In genomic region chr5:146130440-146131045, GRCh38 we compare ENCODE assay signal across 9 cellular contexts. TPM values are rescaled to one million over a fixed set of nuclear protein-coding genes. Genes with fewer than 3 reads are reported as not detected.
DNase-seq lines count a peak whose midpoint lies in the region; ATAC-seq and TF ChIP-seq lines count a peak whose summit lies in the region.
"Had no signal": no experiment of that assay in that cellular context is flagged by ENCODE, and none has a peak within 500 bp of the region (broad histone marks: within the 10 kb centered on the region; RNA-seq: fewer than 3 reads in every experiment).

No MANE protein-coding gene starts in this region.

- CTCF ChIA-PET in activated CD4-positive, alpha-beta memory T cell treated with anti-CD3 and anti-CD28 coated beads, Interleukin-2, amount 10 ng/mL, durations not matched to agents 7 days and 5 days (lab: Charles Lee) = interaction anchor here (0.6 to 3.3 kb wide), 16 partner anchors 10 to 1927 kb away, joined by 3 to 13 read pairs (median 4); no protein-coding TSS in a partner anchor

- POLR2A ChIA-PET in activated CD4-positive, alpha-beta memory T cell treated with anti-CD3 and anti-CD28 coated beads, Interleukin-2, amount 10 ng/mL, durations not matched to agents 7 days and 5 days (lab: Charles Lee) = no interaction called here

- peaks cover 72 to 83% of the 10 kb centered on the region in 2 donors for H3K36me3 Mint-ChIP-seq in CD14-positive monocyte
- H3K36me3 Mint-ChIP-seq in activated CD4-positive, alpha-beta memory T cell treated with anti-CD3 and anti-CD28 coated beads, Interleukin-2, amount 10 ng/mL, durations not matched to agents 7 days and 5 days (ENCODE audit: low read depth) = peaks cover 55% of the 10 kb centered on the region

- no peaks in the 10 kb centered on the region for H3K9me3 Mint-ChIP-seq in CD14-positive monocyte
- no peaks in the 10 kb centered on the region for H3K9me3 Mint-ChIP-seq in activated CD4-positive, alpha-beta memory T cell treated with anti-CD3 and anti-CD28 coated beads, Interleukin-2, amount 10 ng/mL, durations not matched to agents 7 days and 5 days

- H3K9me3 ChIP-seq in lower lobe of right lung = no peaks in the 10 kb centered on the region

- H3K4me1 Mint-ChIP-seq in CD14-positive monocyte = no peaks in the 10 kb centered on the region
- H3K4me1 Mint-ChIP-seq in activated CD4-positive, alpha-beta memory T cell treated with anti-CD3 and anti-CD28 coated beads, Interleukin-2, amount 10 ng/mL, durations not matched to agents 7 days and 5 days = no peaks in the 10 kb centered on the region

- in situ Hi-C loops in astrocyte of the spinal cord (cut with HindIII; ENCODE audit: low sequenced_read_pairs) = no loop called here

- H3K4me3 ChIP-seq in HFF-Myc (replicated peaks; ENCODE audit: low read depth, low read length) = no peak overlapping the region
- no peak overlapping the region for H3K4me3 ChIP-seq in astrocyte of the spinal cord (ENCODE audit: low read depth, low read length)
- H3K4me3 ChIP-seq in lower lobe of right lung = no peak overlapping the region

- H3K4me1 ChIP-seq in lower lobe of right lung = no peaks in the 10 kb centered on the region

- DNase-seq in CD14-positive monocyte (ENCODE audit: low spot score) (no peak), HFF-Myc (ENCODE audit: extremely low read depth, low read depth) (no peak), astrocyte of the spinal cord (ENCODE audit: low read depth, low spot score) (peak; percentile 31), lower lobe of right lung (no peak), NCI-H1417 treated with DMSO at 0.1 percent for 48 hours (lab: John Stamatoyannopoulos, UW) (no peak)
- DNase-seq in activated CD4-positive, alpha-beta memory T cell treated with anti-CD3 and anti-CD28 coated beads, Interleukin-2, amount 10 ng/mL, durations not matched to agents 7 days and 5 days = no peak

- intact Hi-C loops in CD14-positive monocyte (cut with micrococcal nuclease) = no loop called here
- intact Hi-C loops in lower lobe of right lung (cut with DNase I) = no loop called here

- H3K36me3 ChIP-seq in lower lobe of right lung = peaks cover 97% of the 10 kb centered on the region

- H3K4me3 Mint-ChIP-seq in CD14-positive monocyte = no peak overlapping the region
- no peak overlapping the region for H3K4me3 Mint-ChIP-seq in activated CD4-positive, alpha-beta memory T cell treated with anti-CD3 and anti-CD28 coated beads, Interleukin-2, amount 10 ng/mL, durations not matched to agents 7 days and 5 days

- H3K27ac Mint-ChIP-seq in CD14-positive monocyte = no peak overlapping the region
- H3K27ac Mint-ChIP-seq in activated CD4-positive, alpha-beta memory T cell treated with anti-CD3 and anti-CD28 coated beads, Interleukin-2, amount 10 ng/mL, durations not matched to agents 7 days and 5 days = no peak overlapping the region

- H3K27me3 ChIP-seq in lower lobe of right lung (ENCODE audit: low read depth) = no peaks in the 10 kb centered on the region

- H3K27me3 Mint-ChIP-seq in CD14-positive monocyte (ENCODE audit: low read depth in 3 of 3) = no peaks in the 10 kb centered on the region
- no peaks in the 10 kb centered on the region for H3K27me3 Mint-ChIP-seq in activated CD4-positive, alpha-beta memory T cell treated with anti-CD3 and anti-CD28 coated beads, Interleukin-2, amount 10 ng/mL, durations not matched to agents 7 days and 5 days

- no peak for ATAC-seq in lower lobe of right lung
- no peak for ATAC-seq in GM19467 (IDR thresholded peaks at IDR 0.05; ENCODE audit: unreplicated experiment)
- ATAC-seq in GM19455 (IDR thresholded peaks at IDR 0.05; ENCODE audit: unreplicated experiment) = no peak

- H3K27ac ChIP-seq in lower lobe of right lung = no peak overlapping the region

- TF ChIP-seq CTCF in CD14-positive monocyte (IDR thresholded peaks at IDR 0.05) (peak; percentile 60), HFF-Myc (IDR thresholded peaks at IDR 0.05; ENCODE audit: low read depth, low read length, missing control alignments) (peak; percentile 21), astrocyte of the spinal cord (IDR thresholded peaks at IDR 0.05; ENCODE audit: low read depth, low read length) (peak; percentile 50), lower lobe of right lung (IDR thresholded peaks at IDR 0.05) (peak; percentile 49)

RNA-seq across cellular contexts. Expression of gene PLAC8L1, which starts 25.2 kb away (rescaled TPM):
- not detected for polyA plus RNA-seq in CD14-positive monocyte
- not detected for total RNA-seq in lower lobe of right lung
- under 1 TPM in 1 of 2 experiments, not detected in 1; 0.50 TPM for total RNA-seq in activated CD4-positive, alpha-beta memory T cell treated with anti-CD3 and anti-CD28 coated beads, Interleukin-2, amount 10 ng/mL, durations not matched to agents 7 days and 5 days
- total RNA-seq: urinary bladder had no signal

RNA-seq across cellular contexts. Expression of gene LARS1, which starts 51.9 kb away (rescaled TPM):
- 10 to 100 TPM; 36.5 to 52.5 TPM for polyA plus RNA-seq in CD14-positive monocyte
- total RNA-seq in lower lobe of right lung = 92.7 TPM
- total RNA-seq in activated CD4-positive, alpha-beta memory T cell treated with anti-CD3 and anti-CD28 coated beads, Interleukin-2, amount 10 ng/mL, durations not matched to agents 7 days and 5 days = 100 to 1,000 TPM; 105 to 120 TPM
